Comparison of ENCODE assay signal across 18 cellular contexts in the genomic region with DNA sequence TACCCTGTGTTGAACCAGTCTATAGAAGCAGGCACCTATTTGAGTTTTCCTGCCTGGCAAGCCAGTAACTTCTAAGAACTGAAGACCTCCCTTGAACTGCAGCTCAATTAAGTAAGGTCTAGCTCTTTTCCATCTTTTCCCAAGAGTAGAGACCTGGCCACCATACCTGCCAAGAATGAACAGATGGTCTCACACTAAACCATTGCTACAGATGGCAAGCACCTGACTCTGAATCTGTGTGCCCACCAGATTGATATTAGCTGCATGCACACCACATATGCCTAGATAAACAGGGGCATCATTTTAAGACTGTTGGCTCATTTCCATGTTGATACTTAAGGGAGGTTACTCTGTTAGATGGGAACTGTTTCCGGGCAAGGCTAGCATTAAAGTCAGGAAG.
"Had no signal": no experiment of that assay in that cellular context is flagged by ENCODE, and none has a peak within 500 bp of the region (broad histone marks: within the 10 kb centered on the region; RNA-seq: fewer than 3 reads in every experiment).

No MANE protein-coding gene starts in this region.

- ATAC-seq: left colon, left ventricle myocardium superior, pancreas, right cardiac atrium had no signal

- H3K27me3 ChIP-seq: foreskin keratinocyte, hepatocyte, pancreas had no signal

- H2AFZ ChIP-seq: hepatocyte had no signal

- H3K36me3 ChIP-seq: pancreas had no signal

- H3K4me1 Mint-ChIP-seq: naive B cell, nephron had no signal

- H3K27ac ChIP-seq: foreskin keratinocyte, hepatocyte, pancreas had no signal

- H3K4me2 ChIP-seq: hepatocyte, smooth muscle cell had no signal

- H3K4me3 Mint-ChIP-seq: endodermal cell, naive B cell, nephron had no signal

- H3K9me3 ChIP-seq: pancreas had no signal

- H3K27ac Mint-ChIP-seq: endodermal cell, nephron, progenitor cell of endocrine pancreas had no signal

- H3K4me1 ChIP-seq: foreskin keratinocyte, pancreas had no signal

- FAIRE-seq: endothelial cell of umbilical vein, pancreas had no signal

- H3K79me2 ChIP-seq: hepatocyte had no signal

- H3K27me3 Mint-ChIP-seq: progenitor cell of endocrine pancreas had no signal

- DNase-seq: dermis blood vessel endothelial cell; endodermal cell; erythroblast; left colon; left ventricle myocardium superior; naive B cell; occipital lobe; pancreas; right cardiac atrium; stimulated activated CD4-positive, alpha-beta T cell treated with anti-CD3 and anti-CD28 coated beads, Interleukin-2, amount 100 ng/mL, for 48 hours; stimulated activated naive CD4-positive, alpha-beta T cell treated with Interleukin-2 at 50 U/mL for 16 hours; trophoblast cell had no signal

- H3K9me3 Mint-ChIP-seq: endodermal cell, nephron had no signal

- H3K4me3 ChIP-seq: hepatocyte, pancreas, smooth muscle cell had no signal
